In genomic region chr10:80133687-80134086, GRCh38 we compare ENCODE assay signal across 15 cellular contexts. TPM values are rescaled to one million over a fixed set of nuclear protein-coding genes. Genes with fewer than 3 reads are reported as not detected.
DNase-seq lines count a peak whose midpoint lies in the region; FAIRE-seq and TF ChIP-seq lines count a peak whose summit lies in the region.
"Not testable (repeated sequence)": the region's sequence is repeated elsewhere in the genome, so short reads cannot be mapped to it uniquely, and the experiment has no call there.
"Had no signal": no experiment of that assay in that cellular context is flagged by ENCODE, and none has a peak within 500 bp of the region (broad histone marks: within the 10 kb centered on the region; RNA-seq: fewer than 3 reads in every experiment).

No MANE protein-coding gene starts in this region.

- H3K4ac ChIP-seq in H9 (ENCODE audit: low read depth, low read length) = not testable (repeated sequence)

- not testable (repeated sequence) for H3K9me3 Mint-ChIP-seq in H9; astrocyte (ENCODE audit: unreplicated experiment)

- peak overlapping the region in 1 of 2 experiments; percentile 77; a peak in 3 of 5 replicates for H3K4me3 Mint-ChIP-seq in H9
- not testable (repeated sequence) for H3K4me3 Mint-ChIP-seq in astrocyte (ENCODE audit: unreplicated experiment)

- peaks cover 28% of the 10 kb centered on the region for H3K27me3 Mint-ChIP-seq in H9 (ENCODE audit: low read depth)
- peaks cover 15% of the 10 kb centered on the region for H3K27me3 Mint-ChIP-seq in astrocyte (ENCODE audit: low read depth, unreplicated experiment)

- not testable (repeated sequence) for H4K20me1 ChIP-seq in H9 (ENCODE audit: control insufficient read depth, insufficient read depth, insufficient read length); astrocyte (ENCODE audit: insufficient read depth, low read length)

- H3K27ac ChIP-seq in H9 (ENCODE audit: insufficient read length, low read depth, low read length); astrocyte (ENCODE audit: low read depth, low read length): not testable (repeated sequence)
- H3K27ac ChIP-seq in esophagus squamous epithelium = peak overlapping the region; percentile 65 to 91 (median 82)
- H3K27ac ChIP-seq in left ventricle myocardium inferior (replicated peaks) = peak overlapping the region; percentile 90
- H3K27ac ChIP-seq in mucosa of rectum (ENCODE audit: low read depth in 2 of 2, low read length in 2 of 2) = peak overlapping the region; percentile 23 to 63
- peak overlapping the region; percentile 46 to 77 (median 68) for H3K27ac ChIP-seq in sigmoid colon
- peak overlapping the region; percentile 41 to 70 (median 55) for H3K27ac ChIP-seq in thyroid gland

- H4K8ac ChIP-seq in H9 (replicated peaks; ENCODE audit: insufficient read length, low read depth, low read length) = not testable (repeated sequence)

- H2BK12ac ChIP-seq in H9 (ENCODE audit: insufficient read length, low read depth, low read length) = not testable (repeated sequence)

- not testable (repeated sequence) for H2BK5ac ChIP-seq in H9 (ENCODE audit: insufficient read length, low read length)

- not testable (repeated sequence) for H2BK15ac ChIP-seq in H9 (ENCODE audit: low read depth, low read length)

- not testable (repeated sequence) for H4K91ac ChIP-seq in H9 (ENCODE audit: insufficient read length, low read depth, low read length)

- H3K36me3 Mint-ChIP-seq in H9 (ENCODE audit: insufficient read depth in 1 of 3, low read depth in 3 of 3); astrocyte (ENCODE audit: low read depth, unreplicated experiment): not testable (repeated sequence)

- not testable (repeated sequence) for H3K4me1 ChIP-seq in H9 (ENCODE audit: insufficient read depth, low read length); mucosa of rectum (ENCODE audit: control insufficient read depth in 2 of 2, insufficient read depth in 2 of 2, low read length in 2 of 2); thyroid gland
- H3K4me1 ChIP-seq in astrocyte (ENCODE audit: insufficient read depth, low read length) (peaks cover 12% of the 10 kb centered on the region), esophagus squamous epithelium (peaks cover 4 to 57% (median 28%) of the 10 kb centered on the region in 3 donors), left ventricle myocardium inferior (peaks cover 60% of the 10 kb centered on the region), sigmoid colon (peaks cover 0 to 20% (median 14%) of the 10 kb centered on the region in 4 donors)

- H3K9ac ChIP-seq in H9 (ENCODE audit: extremely low read depth, insufficient read length, low read length) (peak overlapping the region; percentile 2), mucosa of rectum (ENCODE audit: low read depth in 1 of 2, low read length in 2 of 2) (peak overlapping the region; percentile 14 to 34)
- not testable (repeated sequence) for H3K9ac ChIP-seq in astrocyte (ENCODE audit: low read length)

- H3K4me2 ChIP-seq in H9 (ENCODE audit: insufficient read depth, insufficient read length, low read length) = not testable (repeated sequence)
- H3K4me2 ChIP-seq in astrocyte (ENCODE audit: low read length) = peak overlapping the region; percentile 99

- peaks cover 24 to 32% of the 10 kb centered on the region in 2 experiments for H3K4me1 Mint-ChIP-seq in H9
- H3K4me1 Mint-ChIP-seq in astrocyte (ENCODE audit: low read depth, unreplicated experiment) = not testable (repeated sequence)

- H3K27ac Mint-ChIP-seq in H9; astrocyte (ENCODE audit: unreplicated experiment): not testable (repeated sequence)

- not testable (repeated sequence) for H3K36me3 ChIP-seq in astrocyte (ENCODE audit: insufficient read depth, low read length); esophagus squamous epithelium; left ventricle myocardium inferior; mucosa of rectum (ENCODE audit: control insufficient read depth in 2 of 2, insufficient read depth in 2 of 2, low read length in 2 of 2); sigmoid colon; thyroid gland

- not testable (repeated sequence) for DNase-seq in H9; astrocyte (ENCODE audit: low read depth); esophagus squamous epithelium (lab: John Stamatoyannopoulos, UW); left ventricle myocardium inferior; sigmoid colon; thyroid gland

- WGBS in H9 (ENCODE audit: extremely low coverage, insufficient read length, low lambda C conversion rate) = no CpG with 5 or more reads among the region's 9 CpGs
- WGBS in esophagus squamous epithelium, 2 donors = 36 to 55% methylated on average over 8 to 9 of the region's 9 CpGs
- WGBS in sigmoid colon, 2 donors = 79 to 93% methylated on average over 9 of the region's 9 CpGs
- 74 to 78% methylated on average over 9 of the region's 9 CpGs for WGBS in thyroid gland, 2 donors

- not testable (repeated sequence) for TF ChIP-seq CTCF in H9 (conservative IDR thresholded peaks at IDR 0.05); astrocyte (IDR thresholded peaks at IDR 0.05; ENCODE audit: insufficient read depth, low read depth, low read length); esophagus squamous epithelium (IDR thresholded peaks at IDR 0.05); left ventricle myocardium inferior (IDR thresholded peaks at IDR 0.05; ENCODE audit: borderline replicate concordance); sigmoid colon (IDR thresholded peaks at IDR 0.05); thyroid gland (IDR thresholded peaks at IDR 0.05)

- TF ChIP-seq EP300 in sigmoid colon (IDR thresholded peaks at IDR 0.05) = not testable (repeated sequence)

- not testable (repeated sequence) for H2AK5ac ChIP-seq in H9 (ENCODE audit: insufficient read length, low read length)

- not testable (repeated sequence) for H3T11ph ChIP-seq in H9 (ENCODE audit: low read length)

- not testable (repeated sequence) for H3K4me3 ChIP-seq in astrocyte (ENCODE audit: insufficient read depth, low read depth, low read length); thyroid gland (replicated peaks in 1 of 3)
- H3K4me3 ChIP-seq in esophagus squamous epithelium = peak overlapping the region in 3 of 4 donors; percentile 42 to 67 (median 50)
- H3K4me3 ChIP-seq in left ventricle myocardium inferior = peak overlapping the region; percentile 67
- H3K4me3 ChIP-seq in mucosa of rectum (ENCODE audit: low read length in 2 of 2) = peak overlapping the region; percentile 48 to 59
- H3K4me3 ChIP-seq in sigmoid colon = peak overlapping the region in 3 of 4 donors; percentile 36 to 48 (median 44)

- FAIRE-seq in astrocyte (lab: Jason Lieb, UNC) = not testable (repeated sequence)

- not testable (repeated sequence) for H3K23ac ChIP-seq in H9 (ENCODE audit: insufficient read length, low read depth, low read length)

- H3K79me1 ChIP-seq in H9 (ENCODE audit: insufficient read depth, low read depth, low read length, poor library complexity, severe bottlenecking) = not testable (repeated sequence)

- not testable (repeated sequence) for H2BK20ac ChIP-seq in H9 (ENCODE audit: low read depth, low read length, poor library complexity, severe bottlenecking)

- not testable (repeated sequence) for H3K18ac ChIP-seq in H9 (ENCODE audit: insufficient read length, low read depth, low read length)

- not testable (repeated sequence) for H3K14ac ChIP-seq in H9 (ENCODE audit: insufficient read depth, low read length)

- not testable (repeated sequence) for H3K27me3 ChIP-seq in H9 (ENCODE audit: insufficient read depth, low read length); astrocyte (ENCODE audit: insufficient read depth, low read length); thyroid gland
- H3K27me3 ChIP-seq in esophagus squamous epithelium (peaks cover 0 to 56% (median 0%) of the 10 kb centered on the region in 4 donors), left ventricle myocardium inferior (ENCODE audit: low read depth) (peaks cover 19% of the 10 kb centered on the region), mucosa of rectum (ENCODE audit: control insufficient read depth in 2 of 2, insufficient read depth in 2 of 2, low read length in 2 of 2) (peaks cover 11 to 16% of the 10 kb centered on the region in 2 donors), sigmoid colon (peaks cover 8 to 55% (median 36%) of the 10 kb centered on the region in 3 donors)

- H3K79me2 ChIP-seq in H9 (ENCODE audit: insufficient read depth, low read length); astrocyte (ENCODE audit: insufficient read depth, low read length): not testable (repeated sequence)

- not testable (repeated sequence) for H4K5ac ChIP-seq in H9 (ENCODE audit: insufficient read length, low read depth, low read length)

- H3K23me2 ChIP-seq in H9 (ENCODE audit: insufficient read length, low read depth, low read length, poor library complexity, severe bottlenecking) = not testable (repeated sequence)

- not testable (repeated sequence) for H3K9me3 ChIP-seq in H9 (ENCODE audit: control insufficient read depth, low read depth, low read length); astrocyte (ENCODE audit: insufficient read depth, low read depth, low read length); esophagus squamous epithelium; left ventricle myocardium inferior (replicated peaks); mucosa of rectum (ENCODE audit: control insufficient read depth in 2 of 2, low read length in 2 of 2); sigmoid colon; thyroid gland

- H2BK120ac ChIP-seq in H9 (ENCODE audit: low read depth, low read length, poor library complexity, severe bottlenecking) = not testable (repeated sequence)

- not testable (repeated sequence) for TF ChIP-seq POLR2A in esophagus squamous epithelium (IDR thresholded peaks at IDR 0.05); sigmoid colon (IDR thresholded peaks at IDR 0.05); thyroid gland (IDR thresholded peaks at IDR 0.05)

- not testable (repeated sequence) for H2AFZ ChIP-seq in H9 (ENCODE audit: low read length); astrocyte (ENCODE audit: low read depth, low read length)

- intact Hi-C loops in esophagus squamous epithelium (cut with DNase I); sigmoid colon (cut with DNase I); thyroid gland (cut with DNase I): not testable (repeated sequence)
- intact Hi-C loops in left ventricle myocardium inferior (cut with micrococcal nuclease) = loop anchor here (10.0 kb wide), 1 partner anchor 59 kb away; the partner anchor contains the start of gene TMEM254

- not testable (repeated sequence) for H3K56ac ChIP-seq in H9 (ENCODE audit: insufficient read length, low read depth, low read length)

RNA-seq across cellular contexts. Expression of gene PLAC9, which starts 1.2 kb away (rescaled TPM):
- total RNA-seq in H9 (2021) = 4.3 and 7.8 TPM in 2 replicates
- total RNA-seq in astrocyte = 1.5 and 2.3 TPM in 2 replicates
- total RNA-seq in esophagus squamous epithelium = 10 to 100 TPM in 1 of 4 donors, 1 to 10 TPM in 3; 2.7 to 22.1 (median 3.0) TPM
- 34.3 TPM for total RNA-seq in left ventricle myocardium inferior
- 10 to 100 TPM in 2 of 4 donors, 1 to 10 TPM in 2; 5.1 to 20.8 (median 13.6) TPM for total RNA-seq in sigmoid colon
- polyA plus RNA-seq in sigmoid colon = 10 to 100 TPM in 1 of 3 donors, 1 to 10 TPM in 2; 1.2 to 23.4 (median 6.9) TPM
- total RNA-seq in thyroid gland = 10 to 100 TPM in 3 of 4 donors, 1 to 10 TPM in 1; 5.5 to 65.6 (median 33.6) TPM
- total RNA-seq: activated CD4-positive, alpha-beta T cell treated with anti-CD3 and anti-CD28 coated beads for 36 hours; activated CD8-positive, alpha-beta T cell treated with anti-CD3 and anti-CD28 coated beads, Interleukin-2, amount 10 ng/mL, durations not matched to agents 7 days and 5 days; activated naive CD4-positive, alpha-beta T cell treated with anti-CD3 and anti-CD28 coated beads, Interleukin-2, amount 50 U/mL, for 72 hours; activated T-helper 2 cell treated with anti-CD3 and anti-CD28 coated beads, Interferon-gamma antibody, Interleukin-2, Interleukin-4, amounts not matched to agents 10 μg/mL and 5 μg/mL and 100 μg/mL, durations not matched to agents 14 hours and 24 hours and 36 hours; Calu3; H4; PC-9; T-helper 2 cell treated with Interferon-gamma antibody and Interleukin-4, amounts not matched to agents 100 ng/mL and 5 ng/mL, for 36 hours had no signal

RNA-seq across cellular contexts. Expression of gene TMEM254, which starts 55.2 kb away (rescaled TPM):
- total RNA-seq in H9 (2021) (19.5 and 20.3 TPM in 2 replicates), astrocyte (14.3 and 15.1 TPM in 2 replicates), esophagus squamous epithelium (10 to 100 TPM; 25.6 to 35.6 (median 32.7) TPM), left ventricle myocardium inferior (9.2 TPM), sigmoid colon (10 to 100 TPM; 11.4 to 18.0 (median 11.5) TPM), thyroid gland (10 to 100 TPM; 12.2 to 25.0 (median 19.8) TPM)
- 10 to 100 TPM; 13.6 to 14.8 (median 14.4) TPM for polyA plus RNA-seq in sigmoid colon
